8 cellular contexts compared by ENCODE assay signal in genomic region chr20:62010551-62011402, GRCh38. TPM values are rescaled to one million over a fixed set of nuclear protein-coding genes. Genes with fewer than 3 reads are reported as not detected.
A peak's percentile ranks its signal among the peaks of the same experiment; 100 is the strongest.
DNase-seq lines count a peak whose midpoint lies in the region; ATAC-seq and TF ChIP-seq lines count a peak whose summit lies in the region.

No MANE protein-coding gene starts in this region.

- DNase-seq in GM03348 (ENCODE audit: low spot score) (peak; percentile 91), MV-4-11 (lab: John Stamatoyannopoulos, UW) (peak; percentile 20), WERI-Rb-1 (peak; percentile 54), T47D (ENCODE audit: low read depth in 1 of 2, low spot score in 1 of 2) (peak; percentile 70 to 87), immature natural killer cell (peak; percentile 56 to 69 (median 61))
- DNase-seq in stimulated activated CD4-positive, alpha-beta T cell treated with anti-CD3 and anti-CD28 coated beads, Interleukin-1b, Interleukin-23, amount 100 ng/mL, for 4 hours (ENCODE audit: low read depth in 2 of 2) = peak; percentile 32 to 56

- peaks cover 56% of the 10 kb centered on the region for H3K36me3 ChIP-seq in WERI-Rb-1

- in situ Hi-C loops in T47D (cut with HindIII; ENCODE audit: low pct_unique_long_range_greater_than_20kb, low sequenced_read_pairs) = no loop called here

- H3K27me3 ChIP-seq in WERI-Rb-1 (ENCODE audit: insufficient read depth, low read depth, severe bottlenecking) = no peaks in the 10 kb centered on the region

- H3K27me3 Mint-ChIP-seq in immature natural killer cell (ENCODE audit: low read depth in 3 of 3) = peaks cover 0 to 2% (median 2%) of the 10 kb centered on the region in 3 donors

- peaks cover 17 to 45% (median 30%) of the 10 kb centered on the region in 3 donors for H3K36me3 Mint-ChIP-seq in immature natural killer cell

- no peaks in the 10 kb centered on the region for H3K9me3 ChIP-seq in WERI-Rb-1 (ENCODE audit: severe bottlenecking)

- H3K27ac Mint-ChIP-seq in immature natural killer cell = peak overlapping the region in 5 of 6 donors; percentile 3 to 68 (median 51)

- ATAC-seq in GM21619 (IDR thresholded peaks at IDR 0.05; ENCODE audit: unreplicated experiment) (no peak), HG02852 (IDR thresholded peaks at IDR 0.05; ENCODE audit: unreplicated experiment) (no peak)

- no peak overlapping the region for H3K4me3 Mint-ChIP-seq in immature natural killer cell

- H3K9me3 Mint-ChIP-seq in immature natural killer cell = no peaks in the 10 kb centered on the region

- H3K4me3 ChIP-seq in WERI-Rb-1 (ENCODE audit: low read depth, low read length) = no peak overlapping the region

- TF ChIP-seq CTCF in WERI-Rb-1 (IDR thresholded peaks at IDR 0.05; ENCODE audit: low read depth, low read length) = peak; percentile 48

- no peak overlapping the region for H3K27ac ChIP-seq in WERI-Rb-1

- H3K4me1 Mint-ChIP-seq in immature natural killer cell = peaks cover 28 to 60% of the 10 kb centered on the region in 2 donors

RNA-seq across cellular contexts. Expression of gene TAF4, which starts 54.9 kb away (rescaled TPM):
- polyA plus RNA-seq in immature natural killer cell = 1 to 10 TPM in 2 of 3 donors, under 1 TPM in 1; 0.04 to 3.2 (median 1.1) TPM

Comparison
In these comparisons a context has a peak if more than half of its experiments do, and no peak if none do; other contexts are left out.
1. DNase-seq: peak in every context shown above with its lines; median percentile 91 in GM03348; 78 in T47D; 61 in immature natural killer cell; 54 in WERI-Rb-1; 44 in stimulated activated CD4-positive, alpha-beta T cell treated with anti-CD3 and anti-CD28 coated beads, Interleukin-1b, Interleukin-23, amount 100 ng/mL, for 4 hours; 20 in MV-4-11.